8 cellular contexts compared by ENCODE assay signal in genomic region chr14:24367506-24368214, GRCh38. TPM values are rescaled to one million over a fixed set of nuclear protein-coding genes. Genes with fewer than 3 reads are reported as not detected.
DNase-seq lines count a peak whose midpoint lies in the region; ATAC-seq, FAIRE-seq and TF ChIP-seq lines count a peak whose summit lies in the region.

Gene NFATC4, plus strand, starts transcription at chr14:24368184. Its CDS starts 157 bp downstream, at chr14:24368341.

- H2BK15ac ChIP-seq in neuronal stem cell (ENCODE audit: low read length): peak within 1 kb of the TSS; percentile 97

- H3K9ac ChIP-seq in neuronal stem cell (ENCODE audit: low read depth, low read length, poor library complexity): peak within 1 kb of the TSS; percentile 91

- no peak for ATAC-seq in CD8-positive, alpha-beta T cell

- peaks cover 41% of the 10 kb centered on the region for H3K27me3 Mint-ChIP-seq in CD8-positive, alpha-beta T cell (ENCODE audit: low read depth)
- peaks cover 50% of the 10 kb centered on the region for H3K27me3 Mint-ChIP-seq in activated naive CD8-positive, alpha-beta T cell treated with anti-CD3 and anti-CD28 coated beads for 36 hours

- H3K9me3 ChIP-seq in CD8-positive, alpha-beta T cell (ENCODE audit: low read length): no peaks in the 10 kb centered on the region
- H3K9me3 ChIP-seq in neuronal stem cell (replicated peaks in 1 of 2; ENCODE audit: control insufficient read depth in 2 of 2, insufficient read depth in 1 of 2, low read depth in 1 of 2, low read length in 2 of 2): no peaks in the 10 kb centered on the region

- H2BK5ac ChIP-seq in neuronal stem cell (ENCODE audit: low read length): peak within 1 kb of the TSS; percentile 98

- H4K8ac ChIP-seq in neuronal stem cell (ENCODE audit: low read depth, low read length): peak within 1 kb of the TSS; percentile 1

- peak within 1 kb of the TSS; percentile 98 for H3K18ac ChIP-seq in neuronal stem cell (ENCODE audit: low read length)

- no peaks in the 10 kb centered on the region for H3K36me3 Mint-ChIP-seq in CD8-positive, alpha-beta T cell
- no peaks in the 10 kb centered on the region for H3K36me3 Mint-ChIP-seq in activated naive CD8-positive, alpha-beta T cell treated with anti-CD3 and anti-CD28 coated beads for 36 hours

- H3K4ac ChIP-seq in neuronal stem cell (ENCODE audit: low read length): peak within 1 kb of the TSS; percentile 76

- H3K27me3 ChIP-seq in CD8-positive, alpha-beta T cell (ENCODE audit: insufficient read depth, low read length): peaks cover 40% of the 10 kb centered on the region
- peaks cover 0 to 2% (median 0%) of the 10 kb centered on the region in 3 experiments for H3K27me3 ChIP-seq in neuronal stem cell (ENCODE audit: control insufficient read depth in 3 of 3, insufficient read depth in 3 of 3, low read depth in 1 of 3, low read length in 3 of 3)

- CTCF ChIA-PET in CD8-positive, alpha-beta T cell (lab: Charles Lee): no interaction called here

- H2AK5ac ChIP-seq in neuronal stem cell (ENCODE audit: low read depth, low read length): peak within 1 kb of the TSS; percentile 99

- no peak for DNase-seq in CD8-positive, alpha-beta T cell
- DNase-seq in H54 (ENCODE audit: insufficient read length, low spot score): peak; percentile 19
- peak; percentile 72 for DNase-seq in NCI-H2107 (lab: John Stamatoyannopoulos, UW)
- no peak for DNase-seq in activated naive CD8-positive, alpha-beta T cell treated with anti-CD3 and anti-CD28 coated beads for 36 hours
- DNase-seq in globus pallidus (ENCODE audit: low spot score): peak; percentile 34
- peak; percentile 90 for DNase-seq in neuronal stem cell (ENCODE audit: low spot score)
- no peak for DNase-seq in cerebellar nuclear complex (lab: John Stamatoyannopoulos, UW)
- no peak for DNase-seq in hippocampal formation (lab: John Stamatoyannopoulos, UW)

- H3K36me3 ChIP-seq in CD8-positive, alpha-beta T cell (ENCODE audit: insufficient read depth, low read length): no peaks in the 10 kb centered on the region
- peaks cover 8 to 25% of the 10 kb centered on the region in 2 donors for H3K36me3 ChIP-seq in neuronal stem cell (replicated peaks in 1 of 2; ENCODE audit: control insufficient read depth in 2 of 2, insufficient read depth in 2 of 2, low read length in 2 of 2)

- peak within 1 kb of the TSS; percentile 97 for H2AFZ ChIP-seq in neuronal stem cell (ENCODE audit: low read length)

- peak within 1 kb of the TSS; percentile 89 for H3K14ac ChIP-seq in neuronal stem cell (ENCODE audit: low read length)

- no peak within 1 kb of the TSS for H3K27ac Mint-ChIP-seq in CD8-positive, alpha-beta T cell
- H3K27ac Mint-ChIP-seq in activated naive CD8-positive, alpha-beta T cell treated with anti-CD3 and anti-CD28 coated beads for 36 hours: no peak within 1 kb of the TSS

- POLR2A ChIA-PET in CD8-positive, alpha-beta T cell (lab: Charles Lee): no interaction called here

- TF ChIP-seq POLR2A in H54 (IDR thresholded peaks at IDR 0.05; ENCODE audit: low read depth, low read length): no peak

- H4K91ac ChIP-seq in neuronal stem cell (ENCODE audit: low read depth, low read length, poor library complexity): peak within 1 kb of the TSS; percentile 92

- H3K4me3 ChIP-seq in CD8-positive, alpha-beta T cell (ENCODE audit: low read depth, low read length): peak within 1 kb of the TSS; percentile 23
- peak within 1 kb of the TSS; percentile 83 to 92 for H3K4me3 ChIP-seq in neuronal stem cell (ENCODE audit: low read length in 2 of 2)

- WGBS in neuronal stem cell (ENCODE audit: extremely low coverage in 2 of 2, insufficient read length in 2 of 2, insufficient replicate concordance in 1 of 2), 2 donors: no CpG with 5 or more reads among the region's 21 CpGs

- peaks cover 35% of the 10 kb centered on the region for H3K4me1 ChIP-seq in CD8-positive, alpha-beta T cell (ENCODE audit: insufficient read depth, low read length)
- peaks cover 11 to 16% of the 10 kb centered on the region in 2 donors for H3K4me1 ChIP-seq in neuronal stem cell (ENCODE audit: control insufficient read depth in 2 of 2, insufficient read depth in 1 of 2, low read depth in 1 of 2, low read length in 2 of 2)

- no peak for FAIRE-seq in H54 (lab: Jason Lieb, UNC)

- TF ChIP-seq CTCF in CD8-positive, alpha-beta T cell (IDR thresholded peaks at IDR 0.05): no peak

- H3K27ac ChIP-seq in CD8-positive, alpha-beta T cell (ENCODE audit: low read depth, low read length): no peak within 1 kb of the TSS
- H3K27ac ChIP-seq in neuronal stem cell (replicated peaks; ENCODE audit: low read length): peak within 1 kb of the TSS; percentile 91

- peak within 1 kb of the TSS; percentile 91 for H3K23ac ChIP-seq in neuronal stem cell (ENCODE audit: low read depth, low read length, poor library complexity)

- no peaks in the 10 kb centered on the region for H3K9me3 Mint-ChIP-seq in CD8-positive, alpha-beta T cell
- no peaks in the 10 kb centered on the region for H3K9me3 Mint-ChIP-seq in activated naive CD8-positive, alpha-beta T cell treated with anti-CD3 and anti-CD28 coated beads for 36 hours

- H3K79me1 ChIP-seq in neuronal stem cell (ENCODE audit: low read depth, low read length): peaks cover 2% of the 10 kb centered on the region

- H2BK120ac ChIP-seq in neuronal stem cell (ENCODE audit: low read depth, low read length): peak within 1 kb of the TSS; percentile 99

- peak within 1 kb of the TSS; percentile 71 for H3K4me3 Mint-ChIP-seq in CD8-positive, alpha-beta T cell
- H3K4me3 Mint-ChIP-seq in activated naive CD8-positive, alpha-beta T cell treated with anti-CD3 and anti-CD28 coated beads for 36 hours: peak within 1 kb of the TSS; percentile 53

- H3K4me1 Mint-ChIP-seq in CD8-positive, alpha-beta T cell (ENCODE audit: low read depth): peaks cover 30% of the 10 kb centered on the region
- peaks cover 27% of the 10 kb centered on the region for H3K4me1 Mint-ChIP-seq in activated naive CD8-positive, alpha-beta T cell treated with anti-CD3 and anti-CD28 coated beads for 36 hours

- peak within 1 kb of the TSS; percentile 74 for H3K4me2 ChIP-seq in neuronal stem cell (ENCODE audit: insufficient read depth, low read length, poor library complexity, severe bottlenecking)

- peak within 1 kb of the TSS; percentile 90 for H2BK12ac ChIP-seq in neuronal stem cell (ENCODE audit: low read length)

- intact Hi-C loops in CD8-positive, alpha-beta T cell (cut with DNase I, micrococcal nuclease): loop anchor here in 1 of 2 experiments (2.0 kb wide), 1 partner anchor 63 kb away; no protein-coding TSS in a partner anchor

RNA-seq across cellular contexts. Expression of gene NFATC4, which starts in this region (rescaled TPM):
- not detected for total RNA-seq in CD8-positive, alpha-beta T cell
- total RNA-seq in activated naive CD8-positive, alpha-beta T cell treated with anti-CD3 and anti-CD28 coated beads for 36 hours: 1 to 10 TPM in 1 of 2 experiments, under 1 TPM in 1; 0.54 to 1.1 TPM
- polyA plus RNA-seq in neuronal stem cell (2013, experiment 1 of 2): 50.5 TPM
- 49.8 TPM for polyA plus RNA-seq in neuronal stem cell (2013, experiment 2 of 2)

Comparison
In these comparisons a context has a peak if more than half of its experiments do, and no peak if none do; other contexts are left out.
1. DNase-seq: peak in H54 (single experiment), NCI-H2107 (single experiment), globus pallidus (single experiment) and neuronal stem cell (single experiment); none in CD8-positive, alpha-beta T cell (0 of 7), activated naive CD8-positive, alpha-beta T cell treated with anti-CD3 and anti-CD28 coated beads for 36 hours (single experiment), cerebellar nuclear complex (0 of 2) and hippocampal formation (0 of 2).